Comparison of ENCODE assay signal across 25 cellular contexts in genomic region chr5:7682379-7682778, GRCh38.
"Had no signal": no experiment of that assay in that cellular context is flagged by ENCODE, and none has a peak within 500 bp of the region (broad histone marks: within the 10 kb centered on the region; RNA-seq: fewer than 3 reads in every experiment).

No MANE protein-coding gene starts in this region.

- DNase-seq: heart right ventricle; islet precursor cell; lower lobe of right lung; mammary epithelial cell; mesenchymal stem cell; naive thymus-derived CD4-positive, alpha-beta T cell; nucleus accumbens; pancreas; posterior cingulate gyrus; psoas muscle; right lobe of liver; stimulated activated CD4-positive, alpha-beta T cell treated with anti-CD3 and anti-CD28 coated beads, Interleukin-12 subunit alpha, Interleukin-12 subunit beta, amount 100 ng/mL, for 4 hours; stimulated activated CD4-positive, alpha-beta T cell treated with anti-CD3 and anti-CD28 coated beads, Interleukin-15, amount 100 ng/mL, for 24 hours; stimulated activated CD4-positive, alpha-beta T cell treated with anti-CD3 and anti-CD28 coated beads, Interleukin-2, amount 100 ng/mL, for 24 hours; stimulated activated CD4-positive, alpha-beta T cell treated with anti-CD3 and anti-CD28 coated beads, Interleukin-4, amount 100 ng/mL, for 1 hour; stimulated activated naive B cell treated with anti-CD40 and anti-IgM and Interleukin-4, amounts not matched to agents 10 μg/mL and 1 μg/mL and 100 μg/mL, for 72 hours; stimulated activated naive CD8-positive, alpha-beta T cell treated with anti-CD3 and anti-CD28 coated beads, Interleukin-15, Interleukin-2, amounts not matched to agents 100 U/mL and 50 U/mL, for 24 hours; stomach; tibial artery had no signal

- H3K36me3 ChIP-seq: heart right ventricle, lower lobe of right lung, pancreas, right atrium auricular region, right lobe of liver, stomach, suprapubic skin, thoracic aorta, tibial artery, vagina had no signal

- H3K27me3 ChIP-seq: hepatocyte, pancreas, right atrium auricular region, right lobe of liver, stomach, suprapubic skin, tibial artery, vagina had no signal

- H3K4me3 ChIP-seq: heart right ventricle, hepatocyte, lower lobe of right lung, pancreas, psoas muscle, right atrium auricular region, right lobe of liver, skin epidermis, stomach, suprapubic skin, thoracic aorta, tibial artery, vagina had no signal

- H3K4me1 ChIP-seq: heart right ventricle, lower lobe of right lung, pancreas, right atrium auricular region, right lobe of liver, suprapubic skin, tibial artery, vagina had no signal

- H3K9me3 ChIP-seq: heart right ventricle, lower lobe of right lung, pancreas, psoas muscle, right atrium auricular region, right lobe of liver, stomach, suprapubic skin, thoracic aorta, tibial artery, vagina had no signal

- H3K27ac ChIP-seq: heart right ventricle, hepatocyte, lower lobe of right lung, pancreas, psoas muscle, right atrium auricular region, right lobe of liver, skin epidermis, stomach, suprapubic skin, thoracic aorta, tibial artery, vagina had no signal
